Comparison of ENCODE assay signal across 28 cellular contexts in the genomic region with DNA sequence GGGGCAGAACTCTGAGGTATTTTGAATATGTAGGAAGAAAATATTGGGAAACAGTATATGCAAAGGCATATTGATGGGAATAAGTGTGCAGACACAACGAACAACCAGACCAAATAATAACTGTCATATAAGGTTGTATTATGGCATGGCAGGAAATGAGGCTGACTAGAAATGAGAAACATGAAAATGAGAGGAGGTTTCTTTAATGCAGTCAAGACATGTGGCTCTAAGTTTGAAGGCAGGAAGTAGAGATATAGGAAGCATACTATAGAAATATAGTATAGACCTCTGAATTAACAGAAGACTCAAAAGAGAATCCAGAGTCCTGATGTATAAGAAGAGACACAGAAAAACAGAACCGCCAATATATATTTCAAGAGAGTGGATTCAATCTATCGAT.
"Had no signal": no experiment of that assay in that cellular context is flagged by ENCODE, and none has a peak within 500 bp of the region (broad histone marks: within the 10 kb centered on the region; RNA-seq: fewer than 3 reads in every experiment).

No MANE protein-coding gene starts in this region.

- H3K4me1 Mint-ChIP-seq: naive B cell; naive thymus-derived CD8-positive, alpha-beta T cell had no signal

- H3K27me3 ChIP-seq: colonic mucosa, esophagus squamous epithelium, gastrocnemius medialis, heart right ventricle, left lung had no signal

- H3K4me1 ChIP-seq: colonic mucosa, esophagus squamous epithelium, gastrocnemius medialis, heart right ventricle, left lung, lower lobe of right lung had no signal

- H3K36me3 ChIP-seq: colonic mucosa, esophagus squamous epithelium, gastrocnemius medialis, heart right ventricle, left lung, lower lobe of right lung had no signal

- DNase-seq: colonic mucosa; cortex of kidney; effector CD8-positive, alpha-beta T cell; effector memory CD8-positive, alpha-beta T cell; endodermal cell; erythroblast; esophagus squamous epithelium; foreskin fibroblast; foreskin melanocyte; gastrocnemius medialis; glutamatergic neuron; head of caudate nucleus; heart right ventricle; hippocampal formation; left cardiac atrium; left lung; left ventricle myocardium superior; lower lobe of right lung; mesenchymal stem cell; mucosa of descending colon; naive B cell; naive thymus-derived CD8-positive, alpha-beta T cell had no signal

- H3K27ac ChIP-seq: colonic mucosa, epithelial cell of prostate, esophagus squamous epithelium, gastrocnemius medialis, heart right ventricle, left lung, lower lobe of right lung had no signal

- FAIRE-seq: endometrium, islet of Langerhans, keratinocyte had no signal

- H3K27ac Mint-ChIP-seq: dendritic cell treated with granulocyte-macrophage colony-stimulating factor and Interleukin-4, amounts not matched to agents 40 ng/mL and 50 ng/mL, for 4 days; effector memory CD8-positive, alpha-beta T cell; endodermal cell; naive B cell; naive thymus-derived CD8-positive, alpha-beta T cell had no signal

- H3K9me3 ChIP-seq: colonic mucosa, esophagus squamous epithelium, gastrocnemius medialis, heart right ventricle, left lung, lower lobe of right lung, mucosa of descending colon had no signal

- H3K4me3 Mint-ChIP-seq: dendritic cell treated with granulocyte-macrophage colony-stimulating factor and Interleukin-4, amounts not matched to agents 40 ng/mL and 50 ng/mL, for 4 days; effector memory CD8-positive, alpha-beta T cell; endodermal cell; naive B cell; naive thymus-derived CD8-positive, alpha-beta T cell had no signal

- H3K27me3 Mint-ChIP-seq: dendritic cell treated with granulocyte-macrophage colony-stimulating factor and Interleukin-4, amounts not matched to agents 40 ng/mL and 50 ng/mL, for 4 days; effector memory CD8-positive, alpha-beta T cell; naive B cell; naive thymus-derived CD8-positive, alpha-beta T cell had no signal

- H3K4me3 ChIP-seq: colonic mucosa, esophagus squamous epithelium, gastrocnemius medialis, heart right ventricle, left lung, lower lobe of right lung, mucosa of descending colon had no signal

- H3K36me3 Mint-ChIP-seq: naive B cell; naive thymus-derived CD8-positive, alpha-beta T cell had no signal

- ATAC-seq: effector memory CD8-positive, alpha-beta T cell; esophagus mucosa; gastrocnemius medialis; heart right ventricle; left cardiac atrium; left lung; left ventricle myocardium superior; lower lobe of right lung; mucosa of descending colon; naive thymus-derived CD8-positive, alpha-beta T cell had no signal
